Comparison of ENCODE assay signal across 18 cellular contexts in the genomic region with DNA sequence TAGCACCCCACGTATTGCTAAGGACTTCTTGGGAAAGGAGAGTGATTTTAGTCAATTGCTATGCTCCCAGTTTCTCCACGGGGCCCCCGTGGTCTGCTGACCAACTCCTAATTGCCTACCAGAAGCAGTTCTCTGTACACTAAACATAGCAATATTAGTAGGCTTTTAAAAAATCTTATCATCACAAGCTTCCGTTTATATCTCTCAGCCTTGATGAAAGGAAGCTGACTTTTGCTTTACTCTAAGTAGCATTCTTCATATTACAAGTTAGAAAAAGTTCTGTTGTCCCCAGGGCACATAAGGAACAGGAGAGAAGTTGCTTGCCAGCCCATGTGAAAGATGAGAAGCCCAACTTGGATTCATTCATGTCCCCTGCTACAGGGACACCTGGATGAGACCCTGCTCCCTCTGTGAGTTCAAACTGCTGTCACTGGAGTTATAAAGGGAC. TPM values are rescaled to one million over a fixed set of nuclear protein-coding genes. Genes with fewer than 3 reads are reported as not detected.
DNase-seq lines count a peak whose midpoint lies in the region; ATAC-seq and TF ChIP-seq lines count a peak whose summit lies in the region.
"Had no signal": no experiment of that assay in that cellular context is flagged by ENCODE, and none has a peak within 500 bp of the region (broad histone marks: within the 10 kb centered on the region; RNA-seq: fewer than 3 reads in every experiment).

No MANE protein-coding gene starts in this region.

- H3K4me1 ChIP-seq in SJCRH30, result peaks cover 45% of the 10 kb centered on the region

- H3K4me1 Mint-ChIP-seq in osteocyte (ENCODE audit: unreplicated experiment), result peaks cover 84% of the 10 kb centered on the region

- intact Hi-C loops in Right ventricle myocardium superior (cut with DNase I), result no loop called here

- no peaks in the 10 kb centered on the region for H3K9me3 Mint-ChIP-seq in osteocyte (ENCODE audit: unreplicated experiment)
- H3K9me3 Mint-ChIP-seq: activated T-cell treated with anti-CD3 and anti-CD28 coated beads, Interleukin-2, amount 50 U/mL, for 72 hours; effector memory CD8-positive, alpha-beta T cell had no signal

- H3K27me3 Mint-ChIP-seq in osteocyte (ENCODE audit: unreplicated experiment), result no peaks in the 10 kb centered on the region

- ATAC-seq in Right ventricle myocardium superior (ENCODE audit: poor library complexity), result peak; percentile 42
- no peak for ATAC-seq in HG03439 (IDR thresholded peaks at IDR 0.05; ENCODE audit: unreplicated experiment)
- ATAC-seq: activated CD4-positive, alpha-beta T cell treated with anti-CD3 and anti-CD28 coated beads for 36 hours; activated T-cell treated with anti-CD3 and anti-CD28 coated beads, Interleukin-2, amount 50 U/mL, for 72 hours; effector memory CD8-positive, alpha-beta T cell had no signal

- H3K36me3 ChIP-seq in SJCRH30, result no peaks in the 10 kb centered on the region; the same call in 1 of the 2 replicates
- H3K36me3 ChIP-seq: left lung had no signal

- DNase-seq in DMS 273 (lab: John Stamatoyannopoulos, UW; ENCODE audit: unreplicated experiment) (peak; percentile 53), SJCRH30 (peak in 1 of 2 experiments; percentile 58), Right ventricle myocardium superior (no peak), osteocyte (ENCODE audit: extremely low spot score, unreplicated experiment) (no peak), NCI-H128 (lab: John Stamatoyannopoulos, UW; ENCODE audit: unreplicated experiment) (no peak), NCI-H1436 treated with DMSO at 0.1 percent for 48 hours (lab: John Stamatoyannopoulos, UW) (no peak)
- no peak for DNase-seq in stimulated activated CD4-positive, alpha-beta T cell treated with anti-CD3 and anti-CD28 coated beads, Interleukin-15, amount 100 ng/mL, for 24 hours
- DNase-seq: activated CD4-positive, alpha-beta T cell treated with anti-CD3 and anti-CD28 coated beads for 36 hours; activated T-cell treated with anti-CD3 and anti-CD28 coated beads, Interleukin-2, amount 50 U/mL, for 72 hours; amygdala; effector memory CD8-positive, alpha-beta T cell; head of caudate nucleus; KG1; left lung; NCI-H2029 treated with DMSO at 0.1 percent for 48 hours; stimulated activated CD4-positive, alpha-beta T cell treated with anti-CD3 and anti-CD28 coated beads, Interleukin-2, amount 100 ng/mL, for 24 hours; T-helper 1 cell had no signal

- no peaks in the 10 kb centered on the region for H3K9me3 ChIP-seq in SJCRH30 (replicated peaks)
- H3K9me3 ChIP-seq: left lung had no signal

- H3K27me3 ChIP-seq in SJCRH30, result no peaks in the 10 kb centered on the region

- peaks cover 15% of the 10 kb centered on the region for H3K36me3 Mint-ChIP-seq in osteocyte (ENCODE audit: unreplicated experiment)

- no peak overlapping the region for H3K4me3 Mint-ChIP-seq in osteocyte (ENCODE audit: unreplicated experiment)
- H3K4me3 Mint-ChIP-seq: activated CD4-positive, alpha-beta T cell treated with anti-CD3 and anti-CD28 coated beads for 36 hours; activated T-cell treated with anti-CD3 and anti-CD28 coated beads, Interleukin-2, amount 50 U/mL, for 72 hours; effector memory CD8-positive, alpha-beta T cell had no signal

- no peak for TF ChIP-seq CTCF in osteocyte (IDR thresholded peaks at IDR 0.05)

- H3K4me3 ChIP-seq in SJCRH30, result no peak overlapping the region
- H3K4me3 ChIP-seq: left lung had no signal

- H3K27ac Mint-ChIP-seq in osteocyte (ENCODE audit: unreplicated experiment), result peak overlapping the region; percentile 84
- H3K27ac Mint-ChIP-seq: activated CD4-positive, alpha-beta T cell treated with anti-CD3 and anti-CD28 coated beads for 36 hours; activated T-cell treated with anti-CD3 and anti-CD28 coated beads, Interleukin-2, amount 50 U/mL, for 72 hours; effector memory CD8-positive, alpha-beta T cell had no signal

- H3K27ac ChIP-seq in SJCRH30, result peak overlapping the region; percentile 38

RNA-seq across cellular contexts. Expression of a gene that starts 29.3 kb away (rescaled TPM):
- 22.1 and 24.4 TPM in 2 replicates for total RNA-seq in SJCRH30 (2014; rRNA removed; shearing (Covaris generic))
- total RNA-seq in Right ventricle myocardium superior (1.5 TPM), osteocyte (175 and 184 TPM in 2 replicates)
- total RNA-seq: activated T-cell treated with anti-CD3 and anti-CD28 coated beads, Interleukin-2, amount 50 U/mL, for 72 hours had no signal
